In genomic region chr2:171687287-171688128, GRCh38 we compare ENCODE assay signal across 8 cellular contexts. TPM values are rescaled to one million over a fixed set of nuclear protein-coding genes. Genes with fewer than 3 reads are reported as not detected.
A peak's percentile ranks its signal among the peaks of the same experiment; 100 is the strongest.
DNase-seq lines count a peak whose midpoint lies in the region; ATAC-seq lines count a peak whose summit lies in the region.

TSS of gene DYNC1I2 (plus strand) at chr2:171687469. CDS start at chr2:171690156, 2,687 bp downstream.

- H3K9me3 ChIP-seq in effector memory CD4-positive, alpha-beta T cell (ENCODE audit: control insufficient read depth, low read length): no peaks in the 10 kb centered on the region

- H3K4me1 ChIP-seq in effector memory CD4-positive, alpha-beta T cell (ENCODE audit: control insufficient read depth, insufficient read depth, low read length, poor library complexity, severe bottlenecking): peaks cover 14% of the 10 kb centered on the region

- H3K27ac ChIP-seq in effector memory CD4-positive, alpha-beta T cell (ENCODE audit: insufficient read depth, low read length, poor library complexity, severe bottlenecking): peak within 1 kb of the TSS; percentile 67

- DNase-seq in CMK (ENCODE audit: low read depth) (peak; percentile 91), HS-27A (ENCODE audit: low read depth) (peak; percentile 74), NOMO-1 (lab: John Stamatoyannopoulos, UW; ENCODE audit: unreplicated experiment in 2 of 2) (peak; percentile 88 to 91), lung microvascular endothelial cell (ENCODE audit: low read depth in 2 of 2) (peak; percentile 96 to 97)
- DNase-seq in effector memory CD4-positive, alpha-beta T cell: peak; percentile 42 to 49 (median 48)
- DNase-seq in stimulated activated CD4-positive, alpha-beta T cell treated with anti-CD3 and anti-CD28 coated beads, TNF-alpha, amount 100 ng/mL, for 48 hours (ENCODE audit: low read depth in 3 of 3): peak; percentile 59 to 68 (median 61)

- H3K36me3 ChIP-seq in effector memory CD4-positive, alpha-beta T cell (ENCODE audit: control insufficient read depth, insufficient read depth, low read length): peaks cover 2% of the 10 kb centered on the region

- POLR2A ChIA-PET in activated CD8-positive, alpha-beta memory T cell treated with anti-CD3 and anti-CD28 coated beads for 36 hours (lab: Charles Lee): no interaction called here

- peak; percentile 91 for ATAC-seq in GM19463 (IDR thresholded peaks at IDR 0.05; ENCODE audit: unreplicated experiment)

- CTCF ChIA-PET in activated CD8-positive, alpha-beta memory T cell treated with anti-CD3 and anti-CD28 coated beads for 36 hours (lab: Charles Lee): no interaction called here

- peak within 1 kb of the TSS; percentile 92 for H3K4me3 ChIP-seq in effector memory CD4-positive, alpha-beta T cell (ENCODE audit: insufficient read depth, low read depth, low read length, poor library complexity, severe bottlenecking)

- H3K27me3 ChIP-seq in effector memory CD4-positive, alpha-beta T cell (replicated peaks; ENCODE audit: control insufficient read depth, insufficient read depth, low read length, poor library complexity, severe bottlenecking): no peaks in the 10 kb centered on the region

RNA-seq across cellular contexts. Expression of gene DYNC1I2, which starts in this region (rescaled TPM):
- total RNA-seq in activated CD8-positive, alpha-beta memory T cell treated with anti-CD3 and anti-CD28 coated beads for 36 hours: 10 to 100 TPM; 47.3 to 48.4 TPM
- 110 and 115 TPM in 2 replicates for total RNA-seq in lung microvascular endothelial cell

Comparison
In these comparisons a context has a peak if more than half of its experiments do, and no peak if none do; other contexts are left out.
1. Peak in every context shown above with its lines: DNase-seq, ATAC-seq, H3K4me3 ChIP-seq and H3K27ac ChIP-seq.